In genomic region chr20:46419882-46420281, GRCh38 we compare ENCODE assay signal across 19 cellular contexts. TPM values are rescaled to one million over a fixed set of nuclear protein-coding genes. Genes with fewer than 3 reads are reported as not detected.
DNase-seq lines count a peak whose midpoint lies in the region; ATAC-seq, FAIRE-seq and TF ChIP-seq lines count a peak whose summit lies in the region.
"Had no signal": no experiment of that assay in that cellular context is flagged by ENCODE, and none has a peak within 500 bp of the region (broad histone marks: within the 10 kb centered on the region; RNA-seq: fewer than 3 reads in every experiment).

No MANE protein-coding gene starts in this region.

- H3K27me3 ChIP-seq in esophagus muscularis mucosa (peaks cover 0 to 31% (median 2%) of the 10 kb centered on the region in 4 donors), brain microvascular endothelial cell (replicated peaks) (no peaks in the 10 kb centered on the region)

- 83% methylated on average over 1 of the region's 1 CpG for WGBS in esophagus muscularis mucosa

- intact Hi-C loops in esophagus muscularis mucosa (cut with DNase I): no loop called here

- H3K9me3 ChIP-seq in esophagus muscularis mucosa: peaks cover 0 to 5% (median 0%) of the 10 kb centered on the region in 4 donors
- H3K9me3 ChIP-seq: HAP-1 had no signal

- in situ Hi-C loops in brain microvascular endothelial cell (cut with HindIII; ENCODE audit: low pct_ligation_motif_present, low sequenced_read_pairs): no loop called here

- ATAC-seq in GM21619 (IDR thresholded peaks at IDR 0.05; ENCODE audit: unreplicated experiment) (no peak), HG02884 (IDR thresholded peaks at IDR 0.05; ENCODE audit: unreplicated experiment) (no peak)
- ATAC-seq: GM12878 had no signal

- no peak for TF ChIP-seq EP300 in esophagus muscularis mucosa (IDR thresholded peaks at IDR 0.05)

- TF ChIP-seq POLR2A in esophagus muscularis mucosa (IDR thresholded peaks at IDR 0.05; ENCODE audit: low read depth): no peak

- H3K4me3 ChIP-seq in esophagus muscularis mucosa (no peak overlapping the region), brain microvascular endothelial cell (ENCODE audit: low read depth, low read length) (no peak overlapping the region)
- H3K4me3 ChIP-seq: GM12878, HAP-1 had no signal

- H3K27ac ChIP-seq in esophagus muscularis mucosa (replicated peaks in 1 of 4): no peak overlapping the region
- no peak overlapping the region for H3K27ac ChIP-seq in brain microvascular endothelial cell

- peak; percentile 21 for DNase-seq in esophagus muscularis mucosa (ENCODE audit: extremely low spot score)
- DNase-seq in brain microvascular endothelial cell: no peak
- DNase-seq in NCI-H2081 treated with DMSO at 0.1 percent for 48 hours (lab: John Stamatoyannopoulos, UW): no peak
- DNase-seq: 8988T; C1 segment of cervical spinal cord; Calu3; CD4-positive, alpha-beta memory T cell; COR-L47; DND-41; GDM1; GOT3; HFFc6 had no signal

- H3K36me3 ChIP-seq in esophagus muscularis mucosa (no peaks in the 10 kb centered on the region), brain microvascular endothelial cell (replicated peaks) (no peaks in the 10 kb centered on the region)
- H3K36me3 ChIP-seq: HAP-1 had no signal

- H3K4me1 ChIP-seq in esophagus muscularis mucosa: no peaks in the 10 kb centered on the region
- H3K4me1 ChIP-seq: HAP-1 had no signal

- TF ChIP-seq CTCF in esophagus muscularis mucosa (IDR thresholded peaks at IDR 0.05) (no peak), brain microvascular endothelial cell (IDR thresholded peaks at IDR 0.05; ENCODE audit: low read depth, low read length, missing control alignments) (no peak)

- FAIRE-seq in G401.6 (lab: Jason Lieb, UNC) (peak; percentile 70), TTC549 (lab: Jason Lieb, UNC) (peak; percentile 17)
- FAIRE-seq: GM12878, H54 had no signal

RNA-seq across cellular contexts. Expression of gene ELMO2, which starts 13.5 kb away (rescaled TPM):
- 10 to 100 TPM; 35.3 to 61.4 (median 51.8) TPM for total RNA-seq in esophagus muscularis mucosa
